In genomic region chr20:47243906-47244305, GRCh38 we compare ENCODE assay signal across 16 cellular contexts.
A peak's percentile ranks its signal among the peaks of the same experiment; 100 is the strongest.
DNase-seq lines count a peak whose midpoint lies in the region; ATAC-seq and TF ChIP-seq lines count a peak whose summit lies in the region.
"Had no signal": no experiment of that assay in that cellular context is flagged by ENCODE, and none has a peak within 500 bp of the region (broad histone marks: within the 10 kb centered on the region; RNA-seq: fewer than 3 reads in every experiment).

No MANE protein-coding gene starts in this region.

- H3K36me3 ChIP-seq in breast epithelium, result peaks cover 10% of the 10 kb centered on the region

- H3K9me3 ChIP-seq in breast epithelium, result no peaks in the 10 kb centered on the region
- H3K9me3 ChIP-seq: adrenal gland, pancreas, sigmoid colon had no signal

- no peaks in the 10 kb centered on the region for H3K4me1 ChIP-seq in breast epithelium
- H3K4me1 ChIP-seq: sigmoid colon had no signal

- CTCF ChIA-PET in MCF 10A (lab: Yijun Ruan, JAX) (interaction anchor here (0.6 to 4.1 kb wide), 6 partner anchors 139 to 491 kb away, joined by 3 to 21 read pairs (median 6); no protein-coding TSS in a partner anchor), WTC11 (lab: Charles Lee) (interaction anchor here (1.4 kb wide), 1 partner anchor 140 kb away, joined by 6 read pairs; no protein-coding TSS in a partner anchor)

- H3K4me3 ChIP-seq in breast epithelium (no peak overlapping the region), foreskin fibroblast (ENCODE audit: low read depth in 1 of 2, low read length in 2 of 2) (no peak overlapping the region)
- H3K4me3 ChIP-seq: adrenal gland, pancreas, sigmoid colon had no signal

- TF ChIP-seq CTCF in MCF 10A (IDR thresholded peaks at IDR 0.05; ENCODE audit: unreplicated experiment), result no peak
- no peak for TF ChIP-seq CTCF in breast epithelium (IDR thresholded peaks at IDR 0.05)
- TF ChIP-seq CTCF in WTC11 (IDR thresholded peaks at IDR 0.05), result no peak
- TF ChIP-seq CTCF in foreskin fibroblast (IDR thresholded peaks at IDR 0.05; ENCODE audit: low read depth, low read length), result no peak

- H3K9me3 Mint-ChIP-seq in MCF 10A (ENCODE audit: unreplicated experiment) (no peaks in the 10 kb centered on the region), WTC11 (no peaks in the 10 kb centered on the region), memory B cell (no peaks in the 10 kb centered on the region)
- H3K9me3 Mint-ChIP-seq: T-cell had no signal

- H3K4me1 Mint-ChIP-seq in MCF 10A (ENCODE audit: insufficient read depth, unreplicated experiment), result no peaks in the 10 kb centered on the region
- H3K4me1 Mint-ChIP-seq in WTC11, result peaks cover 14% of the 10 kb centered on the region
- peaks cover 8% of the 10 kb centered on the region for H3K4me1 Mint-ChIP-seq in memory B cell

- H3K27ac ChIP-seq in breast epithelium, result no peak overlapping the region
- H3K27ac ChIP-seq: pancreas, sigmoid colon had no signal

- no peak for ATAC-seq in WTC11
- ATAC-seq in memory B cell (ENCODE audit: low read depth), result no peak
- ATAC-seq in GM18870 (IDR thresholded peaks at IDR 0.05; ENCODE audit: unreplicated experiment), result no peak
- ATAC-seq in HG02885 (IDR thresholded peaks at IDR 0.05; ENCODE audit: poor library complexity, unreplicated experiment), result no peak
- ATAC-seq: pancreas, T-cell had no signal

- H3K36me3 Mint-ChIP-seq in MCF 10A (ENCODE audit: insufficient read depth, unreplicated experiment) (peaks cover 100% of the 10 kb centered on the region), WTC11 (peaks cover 63% of the 10 kb centered on the region), memory B cell (peaks cover 36% of the 10 kb centered on the region)

- POLR2A ChIA-PET in MCF 10A (lab: Yijun Ruan, JAX) (interaction anchor here (0.6 to 1.2 kb wide), 2 partner anchors 68 to 119 kb away, joined by 4 to 5 read pairs; no protein-coding TSS in a partner anchor), WTC11 (lab: Charles Lee) (no interaction called here)

- intact Hi-C loops in MCF 10A (cut with micrococcal nuclease) (no loop called here), breast epithelium (cut with DNase I; ENCODE audit: low total_unique reads) (loop anchor here (10.0 kb wide), 1 partner anchor 1991 kb away; no protein-coding TSS in a partner anchor)

- no peaks in the 10 kb centered on the region for H3K27me3 ChIP-seq in breast epithelium
- H3K27me3 ChIP-seq: adrenal gland, pancreas, sigmoid colon had no signal

- no peaks in the 10 kb centered on the region for H3K27me3 Mint-ChIP-seq in MCF 10A (ENCODE audit: insufficient read depth, unreplicated experiment)
- no peaks in the 10 kb centered on the region for H3K27me3 Mint-ChIP-seq in WTC11 (ENCODE audit: low read depth)
- no peaks in the 10 kb centered on the region for H3K27me3 Mint-ChIP-seq in memory B cell
- H3K27me3 Mint-ChIP-seq: T-cell had no signal

- TF ChIP-seq POLR2A in breast epithelium (IDR thresholded peaks at IDR 0.05), result no peak

- BruUV-seq in MCF 10A (replicated peaks; lab: Mats Ljungman, UMichigan), result no TSS peak

- DNase-seq in MCF 10A (ENCODE audit: unreplicated experiment), result no peak
- DNase-seq in breast epithelium (ENCODE audit: low spot score in 2 of 2), result no peak
- DNase-seq in WTC11 (ENCODE audit: low spot score), result no peak
- no peak for DNase-seq in memory B cell (ENCODE audit: low spot score in 2 of 2)
- no peak for DNase-seq in foreskin fibroblast
- DNase-seq in 8988T, result no peak
- DNase-seq: activated CD8-positive, alpha-beta memory T cell treated with anti-CD3 and anti-CD28 coated beads, Interleukin-2, amount 50 U/mL, for 48 hours; adrenal gland; central memory CD4-positive, alpha-beta T cell; midbrain; pancreas; sigmoid colon; substantia nigra; T-cell had no signal

- peak overlapping the region; percentile 76 for H3K27ac Mint-ChIP-seq in MCF 10A (ENCODE audit: low read depth, unreplicated experiment)
- H3K27ac Mint-ChIP-seq in WTC11, result peak overlapping the region; percentile 87
- H3K27ac Mint-ChIP-seq in memory B cell, result peak overlapping the region; percentile 85

- H3K4me3 Mint-ChIP-seq in MCF 10A (ENCODE audit: unreplicated experiment) (no peak overlapping the region), WTC11 (no peak overlapping the region), memory B cell (no peak overlapping the region)
- H3K4me3 Mint-ChIP-seq: T-cell had no signal

TF ChIP-seq in WTC11, 78 proteins besides CTCF, POLR2A, EP300 and RAD21 (continues in another document):
- TF ChIP-seq FOXP1 (CRISPR knock-in tag; IDR thresholded peaks at IDR 0.05; ENCODE audit: borderline replicate concordance) (no peak), ZNF219 (CRISPR knock-in tag; IDR thresholded peaks at IDR 0.05; ENCODE audit: borderline replicate concordance) (no peak), JAZF1 (CRISPR knock-in tag; IDR thresholded peaks at IDR 0.05) (no peak), GABPB1 (CRISPR knock-in tag; IDR thresholded peaks at IDR 0.05) (no peak), SOX15 (CRISPR knock-in tag; IDR thresholded peaks at IDR 0.05) (no peak), STAT6 (CRISPR knock-in tag; conservative IDR thresholded peaks at IDR 0.05; ENCODE audit: low read depth) (no peak), GTF2I (CRISPR knock-in tag; conservative IDR thresholded peaks at IDR 0.05) (no peak), JUN (CRISPR knock-in tag; IDR thresholded peaks at IDR 0.05) (no peak), USF1 (CRISPR knock-in tag; IDR thresholded peaks at IDR 0.05) (no peak), NR3C1 (CRISPR knock-in tag; conservative IDR thresholded peaks at IDR 0.05; ENCODE audit: low read depth) (no peak), SMAD4 (CRISPR knock-in tag; IDR thresholded peaks at IDR 0.05) (no peak), SMAD3 (CRISPR knock-in tag; IDR thresholded peaks at IDR 0.05; ENCODE audit: borderline replicate concordance) (no peak), TCF7 (CRISPR knock-in tag; IDR thresholded peaks at IDR 0.05; ENCODE audit: low read depth) (no peak), ZNF263 (CRISPR knock-in tag; IDR thresholded peaks at IDR 0.05; ENCODE audit: low read depth) (no peak), ZNF121 (CRISPR knock-in tag; IDR thresholded peaks at IDR 0.05) (no peak), ZSCAN18 (CRISPR knock-in tag; IDR thresholded peaks at IDR 0.05) (no peak), ZNF232 (CRISPR knock-in tag; IDR thresholded peaks at IDR 0.05) (no peak), ZNF423 (CRISPR knock-in tag; IDR thresholded peaks at IDR 0.05) (no peak)
- TF ChIP-seq, protein P1, sequence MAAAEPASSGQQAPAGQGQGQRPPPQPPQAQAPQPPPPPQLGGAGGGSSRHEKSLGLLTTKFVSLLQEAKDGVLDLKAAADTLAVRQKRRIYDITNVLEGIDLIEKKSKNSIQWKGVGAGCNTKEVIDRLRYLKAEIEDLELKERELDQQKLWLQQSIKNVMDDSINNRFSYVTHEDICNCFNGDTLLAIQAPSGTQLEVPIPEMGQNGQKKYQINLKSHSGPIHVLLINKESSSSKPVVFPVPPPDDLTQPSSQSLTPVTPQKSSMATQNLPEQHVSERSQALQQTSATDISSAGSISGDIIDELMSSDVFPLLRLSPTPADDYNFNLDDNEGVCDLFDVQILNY (CRISPR knock-in tag; IDR thresholded peaks at IDR 0.05), result no peak
